Comparison of ENCODE assay signal across 13 cellular contexts in the genomic region with DNA sequence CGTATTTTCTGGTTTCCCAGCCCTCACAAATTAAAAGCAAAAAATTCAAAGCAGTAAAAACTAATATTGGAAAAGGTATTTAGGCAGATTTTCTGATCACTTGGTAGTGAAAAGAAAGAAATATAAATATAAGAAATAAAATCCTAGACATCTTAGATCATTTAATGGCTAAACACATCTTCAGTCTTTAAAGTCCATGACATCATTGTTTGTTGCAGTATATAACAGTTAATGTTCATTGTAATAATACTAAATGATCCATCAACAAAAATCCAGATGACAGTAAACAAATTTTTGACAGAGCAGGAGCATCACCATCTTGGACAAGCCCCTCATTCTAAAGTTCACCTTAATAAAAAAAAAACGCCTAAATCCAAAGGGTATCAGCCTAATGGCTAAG.
"Had no signal": no experiment of that assay in that cellular context is flagged by ENCODE, and none has a peak within 500 bp of the region (broad histone marks: within the 10 kb centered on the region; RNA-seq: fewer than 3 reads in every experiment).

No MANE protein-coding gene starts in this region.

- H3K27me3 ChIP-seq: adrenal gland, body of pancreas, brain microvascular endothelial cell, breast epithelium had no signal

- ATAC-seq: activated CD4-positive, CD25-positive, alpha-beta regulatory T cell treated with anti-CD3 and anti-CD28 coated beads, Interleukin-2, amount 50 U/mL, for 24 hours; activated CD8-positive, alpha-beta T cell treated with anti-CD3 and anti-CD28 coated beads for 36 hours; activated naive CD4-positive, alpha-beta T cell treated with anti-CD3 and anti-CD28 coated beads, Interleukin-2, amount 50 U/mL, for 72 hours; activated T-cell treated with anti-CD3 and anti-CD28 coated beads, Interleukin-2, amount 50 U/mL, for 4 hours; activated T-cell treated with anti-CD3 and anti-CD28 coated beads, Interleukin-2, amount 50 U/mL, for 72 hours; activated T-helper 17 cell treated with anti-CD3 and anti-CD28 coated beads, Interleukin-2, amount 50 U/mL, for 72 hours; body of pancreas; T-helper 17 cell; WTC11 had no signal

- H3K36me3 ChIP-seq: adrenal gland, brain microvascular endothelial cell, breast epithelium, WERI-Rb-1 had no signal

- H3K4me1 ChIP-seq: adrenal gland, body of pancreas, breast epithelium had no signal

- H3K27ac ChIP-seq: adrenal gland, body of pancreas, brain microvascular endothelial cell, breast epithelium, WERI-Rb-1 had no signal

- H3K9me3 ChIP-seq: adrenal gland, body of pancreas, breast epithelium had no signal

- H3K4me3 ChIP-seq: adrenal gland, body of pancreas, breast epithelium had no signal
